ENCODE assay signal across 13 cellular contexts in genomic region chr10:4650109-4650508, GRCh38.
A peak's percentile ranks its signal among the peaks of the same experiment; 100 is the strongest.
DNase-seq lines count a peak whose midpoint lies in the region; ATAC-seq, FAIRE-seq and TF ChIP-seq lines count a peak whose summit lies in the region.
"Had no signal": no experiment of that assay in that cellular context is flagged by ENCODE, and none has a peak within 500 bp of the region (broad histone marks: within the 10 kb centered on the region; RNA-seq: fewer than 3 reads in every experiment).

No MANE protein-coding gene starts in this region.

- peak overlapping the region; percentile 31 for H3K9ac ChIP-seq in skeletal muscle satellite cell (ENCODE audit: low read depth, low read length)

- H3K4me3 ChIP-seq in HEK293 (ENCODE audit: low read depth, low read length) (no peak overlapping the region), Panc1 (ENCODE audit: low read depth in 2 of 2, low read length in 2 of 2) (no peak overlapping the region), fibroblast of villous mesenchyme (ENCODE audit: low read depth, low read length) (no peak overlapping the region), skeletal muscle satellite cell (ENCODE audit: low read length) (no peak overlapping the region), MG63 (no peak overlapping the region)
- H3K4me3 ChIP-seq: cardiac muscle cell, upper lobe of left lung had no signal

- peaks cover 41% of the 10 kb centered on the region for H3K4me1 Mint-ChIP-seq in activated T-cell treated with anti-CD3 and anti-CD28 coated beads, Interleukin-2, amount 50 U/mL, for 24 hours (ENCODE audit: low read depth)

- no peaks in the 10 kb centered on the region for H3K9me3 Mint-ChIP-seq in activated T-cell treated with anti-CD3 and anti-CD28 coated beads, Interleukin-2, amount 50 U/mL, for 24 hours
- H3K9me3 Mint-ChIP-seq: activated T-cell treated with anti-CD3 and anti-CD28 coated beads, Interleukin-2, amount 50 U/mL, for 72 hours had no signal

- DNase-seq in Panc1 (ENCODE audit: low read depth, low spot score) (no peak), fibroblast of villous mesenchyme (ENCODE audit: low read depth) (peak; percentile 43), GM19239 (ENCODE audit: insufficient read length, low spot score) (no peak), MG63 (no peak)
- DNase-seq in activated T-cell treated with anti-CD3 and anti-CD28 coated beads, Interleukin-2, amount 50 U/mL, for 24 hours: no peak
- DNase-seq: activated T-cell treated with anti-CD3 and anti-CD28 coated beads, Interleukin-2, amount 50 U/mL, for 72 hours; DMS 273 treated with DMSO at 0.1 percent for 48 hours; SHP77; upper lobe of left lung had no signal

- POLR2A ChIA-PET in HEK293 (lab: Yijun Ruan, JAX) (no interaction called here), Panc1 (lab: Charles Lee) (no interaction called here)

- peak; percentile 71 for ATAC-seq in Panc1
- ATAC-seq in HG02870 (IDR thresholded peaks at IDR 0.05; ENCODE audit: unreplicated experiment): no peak
- ATAC-seq: activated T-cell treated with anti-CD3 and anti-CD28 coated beads, Interleukin-2, amount 50 U/mL, for 72 hours had no signal

- no peak overlapping the region for H3K27ac Mint-ChIP-seq in activated T-cell treated with anti-CD3 and anti-CD28 coated beads, Interleukin-2, amount 50 U/mL, for 24 hours
- H3K27ac Mint-ChIP-seq: activated T-cell treated with anti-CD3 and anti-CD28 coated beads, Interleukin-2, amount 50 U/mL, for 72 hours had no signal

- BruUV-seq in Panc1 (replicated peaks; lab: Mats Ljungman, UMichigan): no TSS peak

- H3K36me3 ChIP-seq in HEK293 (ENCODE audit: control insufficient read depth in 2 of 2, insufficient read depth in 1 of 2, low read length in 2 of 2) (no peaks in the 10 kb centered on the region), Panc1 (ENCODE audit: control insufficient read depth, insufficient read depth, low read length) (no peaks in the 10 kb centered on the region), skeletal muscle satellite cell (ENCODE audit: insufficient read depth, low read length) (no peaks in the 10 kb centered on the region), MG63 (no peaks in the 10 kb centered on the region)
- H3K36me3 ChIP-seq: cardiac muscle cell, upper lobe of left lung had no signal

- intact Hi-C loops in Panc1 (cut with micrococcal nuclease; ENCODE audit: unreplicated experiment): no loop called here

- CTCF ChIA-PET in HEK293 (lab: Yijun Ruan, JAX): no interaction called here
- CTCF ChIA-PET in Panc1 (lab: Charles Lee): no interaction called here

- TF ChIP-seq CTCF in HEK293 (tag by site-specific recombination; IDR thresholded peaks at IDR 0.05): no peak
- no peak for TF ChIP-seq CTCF in Panc1 (IDR thresholded peaks at IDR 0.05)
- TF ChIP-seq CTCF in fibroblast of villous mesenchyme (IDR thresholded peaks at IDR 0.05; ENCODE audit: insufficient read depth, low read depth, low read length): no peak

- H3K27ac ChIP-seq in HEK293 (ENCODE audit: extremely low read depth, low read depth, low read length) (no peak overlapping the region), Panc1 (ENCODE audit: low read length) (peak overlapping the region; percentile 89)
- H3K27ac ChIP-seq: cardiac muscle cell, upper lobe of left lung had no signal

- no peaks in the 10 kb centered on the region for H3K36me3 Mint-ChIP-seq in activated T-cell treated with anti-CD3 and anti-CD28 coated beads, Interleukin-2, amount 50 U/mL, for 24 hours (ENCODE audit: low read depth)

- peaks cover 2% of the 10 kb centered on the region for H3K27me3 Mint-ChIP-seq in activated T-cell treated with anti-CD3 and anti-CD28 coated beads, Interleukin-2, amount 50 U/mL, for 24 hours

- in situ Hi-C loops in Panc1 (cut with HindIII; ENCODE audit: low pct_unique_long_range_greater_than_20kb, low sequenced_read_pairs): no loop called here

- H3K27me3 ChIP-seq in Panc1 (ENCODE audit: control insufficient read depth, insufficient read depth, low read length) (no peaks in the 10 kb centered on the region), skeletal muscle satellite cell (ENCODE audit: control insufficient read depth, insufficient read depth, low read length) (no peaks in the 10 kb centered on the region), MG63 (no peaks in the 10 kb centered on the region)
- H3K27me3 ChIP-seq: cardiac muscle cell, upper lobe of left lung had no signal

- H3K9me3 ChIP-seq in HEK293 (ENCODE audit: control insufficient read depth, insufficient read depth, low read depth, low read length) (no peaks in the 10 kb centered on the region), Panc1 (ENCODE audit: control insufficient read depth, insufficient read depth, low read depth, low read length) (peaks cover 18% of the 10 kb centered on the region; the same call in 1 of the 2 replicates), skeletal muscle satellite cell (replicated peaks; ENCODE audit: low read length) (no peaks in the 10 kb centered on the region), MG63 (no peaks in the 10 kb centered on the region)
- H3K9me3 ChIP-seq: upper lobe of left lung had no signal

- FAIRE-seq in GM19239 (lab: Jason Lieb, UNC): no peak

- peak overlapping the region; percentile 52 for H3K4me2 ChIP-seq in skeletal muscle satellite cell (ENCODE audit: low read length)

- H3K4me1 ChIP-seq in HEK293 (ENCODE audit: control insufficient read depth, insufficient read depth, low read length) (peaks cover 28% of the 10 kb centered on the region), Panc1 (ENCODE audit: control insufficient read depth, insufficient read depth, low read length) (peaks cover 14% of the 10 kb centered on the region), skeletal muscle satellite cell (ENCODE audit: control insufficient read depth, insufficient read depth, low read length) (peaks cover 29% of the 10 kb centered on the region)

- H3K4me3 Mint-ChIP-seq in activated T-cell treated with anti-CD3 and anti-CD28 coated beads, Interleukin-2, amount 50 U/mL, for 24 hours: no peak overlapping the region
- H3K4me3 Mint-ChIP-seq: activated T-cell treated with anti-CD3 and anti-CD28 coated beads, Interleukin-2, amount 50 U/mL, for 72 hours had no signal

TF ChIP-seq in HEK293, 187 proteins besides CTCF, POLR2A, EP300 and RAD21:
- no peak for TF ChIP-seq ZFP69B (tag by site-specific recombination; IDR thresholded peaks at IDR 0.05)
- TF ChIP-seq ZNF623 (tag by site-specific recombination; IDR thresholded peaks at IDR 0.05): no peak
- peak; percentile 48; the same call in 1 of the 2 replicates for TF ChIP-seq WT1 (tag by site-specific recombination; IDR thresholded peaks at IDR 0.05)
- no peak for TF ChIP-seq ZNF843 (tag by site-specific recombination; IDR thresholded peaks at IDR 0.05)
